In genomic region chr7:7764515-7765138, GRCh38 we compare ENCODE assay signal across 12 cellular contexts. TPM values are rescaled to one million over a fixed set of nuclear protein-coding genes. Genes with fewer than 3 reads are reported as not detected.
DNase-seq lines count a peak whose midpoint lies in the region; ATAC-seq, FAIRE-seq and TF ChIP-seq lines count a peak whose summit lies in the region.
"Had no signal": no experiment of that assay in that cellular context is flagged by ENCODE, and none has a peak within 500 bp of the region (broad histone marks: within the 10 kb centered on the region; RNA-seq: fewer than 3 reads in every experiment).

No MANE protein-coding gene starts in this region.

- WGBS in heart left ventricle, 4 donors: 77 to 100% (median 91%) methylated on average over 1 of the region's 1 CpG

- no peaks in the 10 kb centered on the region for H3K9me3 Mint-ChIP-seq in activated CD4-positive, alpha-beta memory T cell treated with anti-CD3 and anti-CD28 coated beads for 36 hours
- no peaks in the 10 kb centered on the region for H3K9me3 Mint-ChIP-seq in naive B cell

- H3K27me3 Mint-ChIP-seq in activated CD4-positive, alpha-beta memory T cell treated with anti-CD3 and anti-CD28 coated beads for 36 hours: no peaks in the 10 kb centered on the region
- no peaks in the 10 kb centered on the region for H3K27me3 Mint-ChIP-seq in naive B cell

- FAIRE-seq in D721Med (lab: Jason Lieb, UNC): peak; percentile 38

- DNase-seq in D721Med (ENCODE audit: insufficient read length, low spot score) (no peak), naive B cell (no peak), HUDEP-2 (lab: John Stamatoyannopoulos, UW; ENCODE audit: unreplicated experiment in 76 of 76) (no peak), heart left ventricle (no peak), LoVo (ENCODE audit: low spot score) (no peak)
- no peak for DNase-seq in activated CD4-positive, alpha-beta memory T cell treated with anti-CD3 and anti-CD28 coated beads for 36 hours
- DNase-seq: effector CD8-positive, alpha-beta T cell; GF-D8; NCI-H146; RPMI8226 had no signal

- no peak for TF ChIP-seq POLR2A in heart left ventricle (IDR thresholded peaks at IDR 0.05)

- POLR2A ChIA-PET in activated CD4-positive, alpha-beta memory T cell treated with anti-CD3 and anti-CD28 coated beads for 36 hours (lab: Charles Lee): interaction anchor here (1.3 kb wide), 1 partner anchor 45 kb away, joined by 7 read pairs; no protein-coding TSS in a partner anchor

- H3K4me1 Mint-ChIP-seq in activated CD4-positive, alpha-beta memory T cell treated with anti-CD3 and anti-CD28 coated beads for 36 hours (ENCODE audit: low read depth): peaks cover 32% of the 10 kb centered on the region
- peaks cover 24 to 38% (median 34%) of the 10 kb centered on the region in 3 donors for H3K4me1 Mint-ChIP-seq in naive B cell

- CTCF ChIA-PET in activated CD4-positive, alpha-beta memory T cell treated with anti-CD3 and anti-CD28 coated beads for 36 hours (lab: Charles Lee): interaction anchor here (0.6 to 2.1 kb wide), 9 partner anchors 45 to 454 kb away, joined by 3 to 14 read pairs (median 3); no protein-coding TSS in a partner anchor

- no peak overlapping the region for H3K4me3 Mint-ChIP-seq in activated CD4-positive, alpha-beta memory T cell treated with anti-CD3 and anti-CD28 coated beads for 36 hours
- peak overlapping the region in 1 of 8 donors; percentile 70 for H3K4me3 Mint-ChIP-seq in naive B cell

- peaks cover 0 to 17% (median 8%) of the 10 kb centered on the region in 12 donors for H3K4me1 ChIP-seq in heart left ventricle

- H3K27me3 ChIP-seq in heart left ventricle: no peaks in the 10 kb centered on the region

- TF ChIP-seq CTCF in D721Med (IDR thresholded peaks at IDR 0.05; ENCODE audit: insufficient read depth, missing control alignments): no peak
- TF ChIP-seq CTCF in GM12873 (IDR thresholded peaks at IDR 0.05; ENCODE audit: insufficient read depth, low read depth, low read length, missing control alignments): peak; percentile 33
- no peak for TF ChIP-seq CTCF in heart left ventricle (IDR thresholded peaks at IDR 0.05)

- no peaks in the 10 kb centered on the region for H3K36me3 ChIP-seq in heart left ventricle

- H3K36me3 Mint-ChIP-seq in activated CD4-positive, alpha-beta memory T cell treated with anti-CD3 and anti-CD28 coated beads for 36 hours: no peaks in the 10 kb centered on the region
- no peaks in the 10 kb centered on the region for H3K36me3 Mint-ChIP-seq in naive B cell

- H3K4me3 ChIP-seq in heart left ventricle: no peak overlapping the region

- ATAC-seq in naive B cell (ENCODE audit: low read depth in 2 of 2) (no peak), heart left ventricle (no peak)

- no peak overlapping the region for H3K27ac ChIP-seq in heart left ventricle
- H3K27ac ChIP-seq: HL-60 had no signal

- H3K9me3 ChIP-seq in heart left ventricle: no peaks in the 10 kb centered on the region

- H3K27ac Mint-ChIP-seq in activated CD4-positive, alpha-beta memory T cell treated with anti-CD3 and anti-CD28 coated beads for 36 hours: peak overlapping the region; percentile 1
- H3K27ac Mint-ChIP-seq in naive B cell: peak overlapping the region; percentile 34 to 84 (median 60)

- intact Hi-C loops in activated CD4-positive, alpha-beta memory T cell treated with anti-CD3 and anti-CD28 coated beads for 36 hours (cut with micrococcal nuclease): loop anchor here (5.0 to 10.0 kb wide), 8 partner anchors 122 to 580 kb away; partner anchors contain the start of genes C1GALT1, GLCCI1 and UMAD1
- intact Hi-C loops in heart left ventricle (cut with DNase I): loop anchor here in 9 of 10 donors (5.0 to 10.0 kb wide), 7 partner anchors 82 to 453 kb away; partner anchors contain the start of genes GLCCI1 (in 2 of the 9) and UMAD1 (in 1 of the 9)

RNA-seq across cellular contexts. Expression of gene RPA3, which starts 46.2 kb away (rescaled TPM):
- total RNA-seq in activated CD4-positive, alpha-beta memory T cell treated with anti-CD3 and anti-CD28 coated beads for 36 hours: 100 to 1,000 TPM; 214 to 220 TPM
- polyA plus RNA-seq in naive B cell (ENCODE audit: low read depth in 6 of 6) (100 to 1,000 TPM; 114 to 186 (median 150) TPM), heart left ventricle (10 to 100 TPM; 21.1 to 21.4 TPM)
- 10 to 100 TPM; 19.4 to 30.9 (median 27.0) TPM for total RNA-seq in heart left ventricle

Comparison
In these comparisons a context has a peak if more than half of its experiments do, and no peak if none do; other contexts are left out.
1. RNA of gene RPA3, which starts 46.2 kb away (total RNA-seq): 214 to 220 TPM in activated CD4-positive, alpha-beta memory T cell treated with anti-CD3 and anti-CD28 coated beads for 36 hours; 19.4 to 30.9 TPM in heart left ventricle; every median in the first group is over 4 times any median in the second.